ENCODE assay signal across 8 cellular contexts in the genomic region with DNA sequence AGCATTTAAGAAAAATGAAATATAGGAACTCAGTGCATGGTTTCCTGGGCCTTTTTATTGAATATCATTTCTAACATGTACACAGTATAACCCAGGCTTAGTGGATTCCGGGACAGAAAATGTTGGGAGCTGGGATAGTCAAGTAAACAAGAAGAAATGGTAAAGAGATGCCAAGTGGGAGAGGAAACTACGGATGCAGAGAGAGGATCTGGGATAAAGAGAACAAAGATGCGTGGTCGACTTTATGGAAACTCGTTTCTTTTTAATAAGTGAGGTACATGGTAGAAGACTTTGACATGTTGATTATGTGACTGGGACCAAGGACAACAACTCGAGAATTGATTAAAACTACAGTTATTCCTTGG. TPM values are rescaled to one million over a fixed set of nuclear protein-coding genes. Genes with fewer than 3 reads are reported as not detected.
A peak's percentile ranks its signal among the peaks of the same experiment; 100 is the strongest.
DNase-seq lines count a peak whose midpoint lies in the region; ATAC-seq, FAIRE-seq and TF ChIP-seq lines count a peak whose summit lies in the region.

No MANE protein-coding gene starts in this region.

- H3K79me2 ChIP-seq in OCI-LY7 (ENCODE audit: insufficient read depth, low read depth, low read length) (no peaks in the 10 kb centered on the region), endothelial cell of umbilical vein (ENCODE audit: control insufficient read depth, insufficient read depth, low read length) (peaks cover 24% of the 10 kb centered on the region), osteoblast (ENCODE audit: insufficient read depth, low read length) (peaks cover 39% of the 10 kb centered on the region)

- H3K9me1 ChIP-seq in endothelial cell of umbilical vein (replicated peaks; ENCODE audit: control insufficient read depth, extremely low read depth, insufficient read depth, low read length): no peaks in the 10 kb centered on the region

- no peaks in the 10 kb centered on the region for H3K9me3 ChIP-seq in CD8-positive, alpha-beta memory T cell (ENCODE audit: low read length)
- H3K9me3 ChIP-seq in OCI-LY7 (ENCODE audit: low read length) (no peaks in the 10 kb centered on the region), endothelial cell of umbilical vein (replicated peaks; ENCODE audit: control insufficient read depth, insufficient read depth, low read length) (no peaks in the 10 kb centered on the region), osteoblast (ENCODE audit: low read depth, low read length) (no peaks in the 10 kb centered on the region)

- peaks cover 14 to 17% (median 16%) of the 10 kb centered on the region in 3 donors for H3K4me1 Mint-ChIP-seq in CD8-positive, alpha-beta memory T cell

- ATAC-seq in HG03342 (IDR thresholded peaks at IDR 0.05; ENCODE audit: unreplicated experiment): no peak

- H3K36me3 ChIP-seq in CD8-positive, alpha-beta memory T cell (ENCODE audit: insufficient read depth, low read length): no peaks in the 10 kb centered on the region
- H3K36me3 ChIP-seq in OCI-LY7 (ENCODE audit: insufficient read depth, low read length): no peaks in the 10 kb centered on the region
- no peaks in the 10 kb centered on the region for H3K36me3 ChIP-seq in endothelial cell of umbilical vein (ENCODE audit: control insufficient read depth in 2 of 2, extremely low read depth in 1 of 2, insufficient read depth in 2 of 2, low read length in 2 of 2)
- no peaks in the 10 kb centered on the region for H3K36me3 ChIP-seq in osteoblast (ENCODE audit: insufficient read depth, low read length)

- peak; percentile 26 for FAIRE-seq in endothelial cell of umbilical vein (lab: Jason Lieb, UNC)

- no peaks in the 10 kb centered on the region for H4K20me1 ChIP-seq in OCI-LY7 (ENCODE audit: insufficient read depth, low read length)
- no peaks in the 10 kb centered on the region for H4K20me1 ChIP-seq in endothelial cell of umbilical vein (replicated peaks; ENCODE audit: control insufficient read depth, extremely low read depth, insufficient read depth, low read length)
- H4K20me1 ChIP-seq in osteoblast (ENCODE audit: insufficient read depth, low read length): no peaks in the 10 kb centered on the region

- peak overlapping the region; percentile 95 for H2AFZ ChIP-seq in OCI-LY7 (ENCODE audit: low read length)
- H2AFZ ChIP-seq in endothelial cell of umbilical vein (ENCODE audit: low read depth, low read length): peak overlapping the region; percentile 95
- H2AFZ ChIP-seq in osteoblast (ENCODE audit: low read length): peak overlapping the region; percentile 92

- H3K27ac Mint-ChIP-seq in CD8-positive, alpha-beta memory T cell: peak overlapping the region in 6 of 8 donors; percentile 6 to 88 (median 74)

- no TSS peak for BruUV-seq in OCI-LY7 (replicated peaks; lab: Mats Ljungman, UMichigan)
- TSS peak; percentile 31 for BruUV-seq in endothelial cell of umbilical vein (replicated peaks; lab: Mats Ljungman, UMichigan)

- peaks cover 24 to 30% of the 10 kb centered on the region in 2 donors for H3K27me3 Mint-ChIP-seq in CD8-positive, alpha-beta memory T cell

- H3K27me3 ChIP-seq in CD8-positive, alpha-beta memory T cell (ENCODE audit: insufficient read depth, low read length, poor library complexity, severe bottlenecking): peaks cover 10% of the 10 kb centered on the region
- H3K27me3 ChIP-seq in endothelial cell of umbilical vein (ENCODE audit: control insufficient read depth in 2 of 2, insufficient read depth in 2 of 2, low read length in 2 of 2) (no peaks in the 10 kb centered on the region), osteoblast (ENCODE audit: insufficient read depth, low read length) (no peaks in the 10 kb centered on the region)

- TF ChIP-seq POLR2A in endothelial cell of umbilical vein (IDR thresholded peaks at IDR 0.05; ENCODE audit: low read depth, low read length): no peak

- H3K4me3 ChIP-seq in CD8-positive, alpha-beta memory T cell (ENCODE audit: low read length): peak overlapping the region; percentile 82
- H3K4me3 ChIP-seq in OCI-LY7 (ENCODE audit: low read depth, low read length, poor library complexity, severe bottlenecking) (peak overlapping the region; percentile 67), endothelial cell of umbilical vein (replicated peaks in 1 of 3; ENCODE audit: insufficient read depth in 1 of 3, low read depth in 1 of 3, low read length in 3 of 3) (peak overlapping the region; percentile 36 to 93 (median 77)), osteoblast (ENCODE audit: insufficient read depth, low read length) (peak overlapping the region; percentile 96)

- H3K9me3 Mint-ChIP-seq in CD8-positive, alpha-beta memory T cell: no peaks in the 10 kb centered on the region

- intact Hi-C loops in OCI-LY7 (cut with micrococcal nuclease; ENCODE audit: unreplicated experiment) (no loop called here), endothelial cell of umbilical vein (cut with micrococcal nuclease) (loop anchor here (5.0 to 10.0 kb wide), 2 partner anchors 34 to 296 kb away; no protein-coding TSS in a partner anchor)

- peak overlapping the region; percentile 95 for H3K9ac ChIP-seq in endothelial cell of umbilical vein (replicated peaks; ENCODE audit: extremely low read depth, insufficient read depth, low read length)

- peaks cover 0 to 2% (median 2%) of the 10 kb centered on the region in 3 donors for H3K36me3 Mint-ChIP-seq in CD8-positive, alpha-beta memory T cell

- no peak overlapping the region for H3K27ac ChIP-seq in CD8-positive, alpha-beta memory T cell (ENCODE audit: low read depth, low read length)
- no peak overlapping the region for H3K27ac ChIP-seq in OCI-LY7 (ENCODE audit: low read depth, low read length, poor library complexity, severe bottlenecking)
- H3K27ac ChIP-seq in endothelial cell of umbilical vein (ENCODE audit: insufficient read depth, low read depth, low read length): peak overlapping the region; percentile 82
- peak overlapping the region; percentile 100 for H3K27ac ChIP-seq in osteoblast (ENCODE audit: low read depth, low read length)

- peak overlapping the region; percentile 76 for H3K4me2 ChIP-seq in OCI-LY7 (ENCODE audit: low read length)
- H3K4me2 ChIP-seq in endothelial cell of umbilical vein (ENCODE audit: insufficient read depth, low read length): peak overlapping the region; percentile 88
- H3K4me2 ChIP-seq in osteoblast (ENCODE audit: insufficient read depth, low read length): peak overlapping the region; percentile 84

- peak overlapping the region; percentile 67 to 92 (median 86) for H3K4me3 Mint-ChIP-seq in CD8-positive, alpha-beta memory T cell

- H3K4me1 ChIP-seq in CD8-positive, alpha-beta memory T cell (ENCODE audit: insufficient read depth, low read length): peaks cover 10% of the 10 kb centered on the region
- peaks cover 6% of the 10 kb centered on the region for H3K4me1 ChIP-seq in OCI-LY7 (ENCODE audit: insufficient read depth, low read length, poor library complexity, severe bottlenecking)
- peaks cover 21% of the 10 kb centered on the region for H3K4me1 ChIP-seq in endothelial cell of umbilical vein (ENCODE audit: control insufficient read depth, extremely low read depth, insufficient read depth, low read length)
- peaks cover 31% of the 10 kb centered on the region for H3K4me1 ChIP-seq in osteoblast (ENCODE audit: insufficient read depth, low read length)

- POLR2A ChIA-PET in CD8-positive, alpha-beta memory T cell (lab: Charles Lee): interaction anchor here (1.5 kb wide), 1 partner anchor 13 kb away, joined by 3 read pairs; a partner anchor contains a TSS
- POLR2A ChIA-PET in OCI-LY7 (lab: Charles Lee): no interaction called here
- POLR2A ChIA-PET in endothelial cell of umbilical vein (lab: Charles Lee): interaction anchor here (1.1 to 4.2 kb wide), 3 partner anchors 13 to 33 kb away, joined by 4 to 21 read pairs (median 6); a partner anchor contains a TSS

- no peak for DNase-seq in CD8-positive, alpha-beta memory T cell
- DNase-seq in OCI-LY7 (ENCODE audit: low spot score): no peak
- DNase-seq in endothelial cell of umbilical vein (ENCODE audit: low read depth, low spot score): no peak
- DNase-seq in osteoblast (ENCODE audit: insufficient read length, low spot score, missing footprints): no peak
- no peak for DNase-seq in DMS53 treated with DMSO at 0.1 percent for 48 hours (lab: John Stamatoyannopoulos, UW; ENCODE audit: unreplicated experiment)
- no peak for DNase-seq in activated gamma-delta T cell treated with Interleukin-2 at 50 U/mL for 16 hours
- no peak for DNase-seq in AG20443 (ENCODE audit: low spot score)

- TF ChIP-seq CTCF in OCI-LY7 (conservative IDR thresholded peaks at IDR 0.05; ENCODE audit: low read length) (no peak), endothelial cell of umbilical vein (IDR thresholded peaks at IDR 0.05; ENCODE audit: extremely low read depth in 1 of 2, insufficient read depth in 1 of 2, low read depth in 1 of 2, low read length in 2 of 2) (no peak), osteoblast (IDR thresholded peaks at IDR 0.05; ENCODE audit: extremely low read depth, low read depth, low read length) (no peak)

- CTCF ChIA-PET in CD8-positive, alpha-beta memory T cell (lab: Charles Lee): no interaction called here
- CTCF ChIA-PET in OCI-LY7 (lab: Charles Lee; ENCODE audit: unreplicated experiment) (no interaction called here), endothelial cell of umbilical vein (lab: Charles Lee) (interaction anchor here (1.3 to 4.1 kb wide), 5 partner anchors 14 to 117 kb away, joined by 3 to 31 read pairs (median 6); a partner anchor contains a TSS)

- dilution Hi-C loops in endothelial cell of umbilical vein (cut with MboI; ENCODE audit: extremely low pct_ligation_motif_present, low sequenced_read_pairs): no loop called here

- no peaks in the 10 kb centered on the region for H3K9me2 ChIP-seq in OCI-LY7 (ENCODE audit: insufficient read depth, low read length)

RNA-seq across cellular contexts. Expression of a gene that starts 1.2 kb away (rescaled TPM):
- under 1 TPM in 1 of 2 experiments, not detected in 1; 0.20 TPM for total RNA-seq in CD8-positive, alpha-beta memory T cell
- not detected for polyA plus RNA-seq in CD8-positive, alpha-beta memory T cell
- total RNA-seq in OCI-LY7 (2014; rRNA removed; shearing (Covaris generic)): 0.57 TPM in 1 of 2 replicates, not detected in the other
- total RNA-seq in OCI-LY7 (2022): not detected in 2 replicates
- total RNA-seq in endothelial cell of umbilical vein: 35.3 and 39.8 TPM in 2 replicates
- polyA plus RNA-seq in endothelial cell of umbilical vein: 68.7 and 85.3 TPM in 2 replicates
- polyA plus RNA-seq in endothelial cell of umbilical vein (2011; cell fraction: cytosol; rRNA removed): 33.2 and 34.2 TPM in 2 replicates
- 24.9 and 36.3 TPM in 2 replicates for polyA plus RNA-seq in endothelial cell of umbilical vein (2011; cell fraction: nucleus; rRNA removed)
- polyA plus RNA-seq in endothelial cell of umbilical vein (2012): 21.5 and 30.0 TPM in 2 replicates
- 225 and 237 TPM in 2 replicates for polyA minus RNA-seq in endothelial cell of umbilical vein
- 6.9 TPM for polyA minus RNA-seq in endothelial cell of umbilical vein (2011; cell fraction: cytosol; rRNA and poly(A)+ RNA removed)
- 34.5 and 45.4 TPM in 2 replicates for polyA minus RNA-seq in endothelial cell of umbilical vein (2011; cell fraction: nucleus; rRNA and poly(A)+ RNA removed)
- total RNA-seq in osteoblast: 136 and 173 TPM in 2 replicates

RNA-seq across cellular contexts. Expression of a gene that starts 12.7 kb away (rescaled TPM):
- total RNA-seq in CD8-positive, alpha-beta memory T cell: 10 to 100 TPM; 23.9 to 24.3 TPM
- 17.0 TPM for polyA plus RNA-seq in CD8-positive, alpha-beta memory T cell
- 6.1 and 10.5 TPM in 2 replicates for total RNA-seq in OCI-LY7 (2014; rRNA removed; shearing (Covaris generic))
- total RNA-seq in OCI-LY7 (2022) (10.7 and 14.1 TPM in 2 replicates), endothelial cell of umbilical vein (51.6 and 55.0 TPM in 2 replicates), osteoblast (76.0 TPM in 2 replicates)
- polyA plus RNA-seq in endothelial cell of umbilical vein: 30.1 and 33.5 TPM in 2 replicates
- polyA plus RNA-seq in endothelial cell of umbilical vein (2011; cell fraction: cytosol; rRNA removed): 41.4 and 48.4 TPM in 2 replicates
- polyA plus RNA-seq in endothelial cell of umbilical vein (2011; cell fraction: nucleus; rRNA removed): 37.2 and 39.8 TPM in 2 replicates
- 43.3 and 54.0 TPM in 2 replicates for polyA plus RNA-seq in endothelial cell of umbilical vein (2012)
- 73.3 and 77.4 TPM in 2 replicates for polyA minus RNA-seq in endothelial cell of umbilical vein
- 22.7 TPM for polyA minus RNA-seq in endothelial cell of umbilical vein (2011; cell fraction: cytosol; rRNA and poly(A)+ RNA removed)
- polyA minus RNA-seq in endothelial cell of umbilical vein (2011; cell fraction: nucleus; rRNA and poly(A)+ RNA removed): 54.0 and 72.1 TPM in 2 replicates

Comparison
In these comparisons a context has a peak if more than half of its experiments do, and no peak if none do; other contexts are left out.
1. H3K27ac ChIP-seq: peak in endothelial cell of umbilical vein (single experiment) and osteoblast (single experiment); none in CD8-positive, alpha-beta memory T cell (single experiment) and OCI-LY7 (single experiment).
2. RNA of a gene that starts 1.2 kb away (total RNA-seq): 136 to 173 TPM in osteoblast and 35.3 to 39.8 TPM in endothelial cell of umbilical vein; 0.57 TPM in OCI-LY7 and 0.20 TPM in CD8-positive, alpha-beta memory T cell; every median in the first group is over 10 times any median in the second.
3. Peak in every context shown above with its lines, with median percentiles within 50 percentile points of each other: H3K4me3 ChIP-seq, H2AFZ ChIP-seq and H3K4me2 ChIP-seq.